Comparison of ENCODE assay signal across 12 cellular contexts in the genomic region with DNA sequence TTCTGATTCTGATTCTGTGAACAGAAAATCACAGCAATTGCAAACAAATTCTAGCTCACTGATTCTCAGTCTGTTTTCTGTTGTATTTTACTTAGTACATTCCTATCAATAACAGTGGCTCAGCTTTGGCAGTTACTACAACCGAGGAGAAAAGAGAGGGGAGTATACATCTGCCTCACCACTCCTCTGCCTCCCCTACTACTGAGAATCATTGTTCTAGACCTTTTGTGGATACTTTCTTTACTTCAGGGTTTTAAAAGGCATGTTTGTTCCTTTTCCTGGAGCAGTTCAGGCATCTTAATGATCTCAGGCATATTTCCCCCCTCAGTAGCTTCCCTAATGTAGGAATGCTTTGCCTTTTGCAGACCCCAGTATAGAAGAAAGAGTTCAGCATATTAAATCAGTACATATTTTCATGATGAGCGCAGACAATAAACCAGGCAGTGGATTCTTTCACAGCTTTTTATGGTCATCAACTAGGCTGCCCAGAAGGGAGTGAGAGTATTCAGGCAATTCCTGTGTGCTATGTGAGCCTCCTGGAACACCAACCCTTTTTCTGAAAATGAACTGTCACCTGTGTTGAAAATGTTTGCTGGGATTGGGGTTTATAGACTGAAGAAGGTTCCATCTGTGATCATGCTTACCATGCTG. TPM values are rescaled to one million over a fixed set of nuclear protein-coding genes. Genes with fewer than 3 reads are reported as not detected.
A peak's percentile ranks its signal among the peaks of the same experiment; 100 is the strongest.
DNase-seq lines count a peak whose midpoint lies in the region; ATAC-seq and TF ChIP-seq lines count a peak whose summit lies in the region.
"Had no signal": no experiment of that assay in that cellular context is flagged by ENCODE, and none has a peak within 500 bp of the region (broad histone marks: within the 10 kb centered on the region; RNA-seq: fewer than 3 reads in every experiment).

No MANE protein-coding gene starts in this region.

- no peak for DNase-seq in RWPE2 (ENCODE audit: low spot score)
- no peak for DNase-seq in esophagus muscularis mucosa (ENCODE audit: extremely low spot score)
- DNase-seq in neural crest cell (ENCODE audit: low read depth, low spot score), result no peak
- no peak for DNase-seq in aorta
- DNase-seq in activated CD4-positive, alpha-beta T cell treated with anti-CD3 and anti-CD28 coated beads, Interleukin-2, amount 50 U/mL, for 4 hours, result no peak
- no peak for DNase-seq in UCSD-AML1 (lab: John Stamatoyannopoulos, UW; ENCODE audit: unreplicated experiment)
- no peak for DNase-seq in NCI-H1436 (lab: John Stamatoyannopoulos, UW)
- DNase-seq: GOT3; NCI-H146; stimulated activated CD4-positive, alpha-beta T cell treated with anti-CD3 and anti-CD28 coated beads, Interleukin-4, amount 100 ng/mL, for 1 hour had no signal

- H3K27me3 ChIP-seq in RWPE2 (ENCODE audit: insufficient read depth, poor library complexity, severe bottlenecking) (no peaks in the 10 kb centered on the region), esophagus muscularis mucosa (no peaks in the 10 kb centered on the region), aorta (ENCODE audit: control insufficient read depth in 1 of 2, insufficient read depth in 2 of 2, low read length in 1 of 2) (no peaks in the 10 kb centered on the region)

- 32% methylated on average over 2 of the region's 2 CpGs for WGBS in esophagus muscularis mucosa
- 47 to 48% methylated on average over 2 of the region's 2 CpGs for WGBS in aorta, 2 donors

- intact Hi-C loops in esophagus muscularis mucosa (cut with DNase I) (loop anchor here (5.0 kb wide), 1 partner anchor 53 kb away; the partner anchor contains the start of gene ACTG2), aorta (cut with DNase I) (no loop called here)

- TF ChIP-seq EP300 in esophagus muscularis mucosa (IDR thresholded peaks at IDR 0.05), result no peak

- H3K36me3 ChIP-seq in RWPE2 (ENCODE audit: low read depth) (peaks cover 65% of the 10 kb centered on the region), esophagus muscularis mucosa (peaks cover 0 to 36% (median 7%) of the 10 kb centered on the region in 4 donors), aorta (ENCODE audit: control insufficient read depth in 1 of 2, insufficient read depth in 2 of 2, low read length in 1 of 2) (peaks cover 0 to 2% of the 10 kb centered on the region in 2 donors)

- H3K9me3 Mint-ChIP-seq in neural crest cell, result no peaks in the 10 kb centered on the region

- H3K4me3 ChIP-seq in RWPE2 (ENCODE audit: severe bottlenecking), result no peak overlapping the region
- H3K4me3 ChIP-seq in esophagus muscularis mucosa, result peak overlapping the region in 3 of 4 donors; percentile 11 to 27 (median 18)
- no peak overlapping the region for H3K4me3 ChIP-seq in aorta (ENCODE audit: low read length in 2 of 2)

- H3K4me1 ChIP-seq in RWPE2 (ENCODE audit: insufficient read depth, poor library complexity, severe bottlenecking) (peaks cover 7% of the 10 kb centered on the region), esophagus muscularis mucosa (peaks cover 7 to 60% (median 49%) of the 10 kb centered on the region in 4 donors), aorta (ENCODE audit: control insufficient read depth in 1 of 2, insufficient read depth in 2 of 2, low read length in 2 of 2) (peaks cover 0 to 2% of the 10 kb centered on the region in 2 donors)

- no peaks in the 10 kb centered on the region for H3K36me3 Mint-ChIP-seq in neural crest cell (ENCODE audit: low read depth)

- peak overlapping the region; percentile 37 for H3K27ac ChIP-seq in RWPE2 (ENCODE audit: poor library complexity, severe bottlenecking)
- H3K27ac ChIP-seq in esophagus muscularis mucosa (replicated peaks in 1 of 4), result peak overlapping the region; percentile 75 to 93 (median 86)
- peak overlapping the region; percentile 18 to 22 for H3K27ac ChIP-seq in aorta (ENCODE audit: low read depth in 1 of 2, low read length in 2 of 2)

- H3K9me3 ChIP-seq in RWPE2 (ENCODE audit: severe bottlenecking), result no peaks in the 10 kb centered on the region
- H3K9me3 ChIP-seq in esophagus muscularis mucosa, result no peaks in the 10 kb centered on the region
- no peaks in the 10 kb centered on the region for H3K9me3 ChIP-seq in aorta (ENCODE audit: control insufficient read depth, low read length)

- H3K27me3 Mint-ChIP-seq in neural crest cell (ENCODE audit: low read depth), result no peaks in the 10 kb centered on the region

- H3K4me3 Mint-ChIP-seq in neural crest cell, result no peak overlapping the region

- TF ChIP-seq CTCF in RWPE2 (IDR thresholded peaks at IDR 0.05; ENCODE audit: poor library complexity, severe bottlenecking) (no peak), esophagus muscularis mucosa (IDR thresholded peaks at IDR 0.05) (no peak), neural crest cell (conservative IDR thresholded peaks at IDR 0.05) (no peak)

- H3K4me1 Mint-ChIP-seq in neural crest cell, result peaks cover 14% of the 10 kb centered on the region

- ATAC-seq in RWPE2 (ENCODE audit: low read depth), result peak; percentile 31; the same call in 1 of the 3 replicates
- ATAC-seq in aorta (ENCODE audit: low FRiP score), result no peak
- ATAC-seq: activated CD4-positive, CD25-positive, alpha-beta regulatory T cell treated with anti-CD3 and anti-CD28 coated beads, Interleukin-2, amount 50 U/mL, for 24 hours had no signal

- no peak for TF ChIP-seq POLR2A in esophagus muscularis mucosa (IDR thresholded peaks at IDR 0.05; ENCODE audit: low read depth)

- peak overlapping the region; percentile 52 for H3K27ac Mint-ChIP-seq in neural crest cell (ENCODE audit: unreplicated experiment)

RNA-seq across cellular contexts. Expression of gene STAMBP, which starts 10.3 kb away (rescaled TPM):
- total RNA-seq in esophagus muscularis mucosa, result 10 to 100 TPM; 32.3 to 73.8 (median 34.1) TPM
- total RNA-seq in neural crest cell, result 37.4 and 44.7 TPM in 2 replicates
- total RNA-seq in aorta, result 10 to 100 TPM; 32.4 to 33.2 TPM
- polyA plus RNA-seq in aorta, result 10 to 100 TPM; 32.3 to 43.5 TPM

RNA-seq across cellular contexts. Expression of gene ACTG2, which starts 53.8 kb away (rescaled TPM):
- 1,000 to 10,000 TPM; 4,013 to 8,538 (median 5,633) TPM for total RNA-seq in esophagus muscularis mucosa
- total RNA-seq in neural crest cell, result 0.39 TPM in 1 of 2 replicates, not detected in the other
- total RNA-seq in aorta, result 1,000 to 10,000 TPM in 1 of 2 donors, 100 to 1,000 TPM in 1; 416 to 1,843 TPM
- polyA plus RNA-seq in aorta, result 100 to 1,000 TPM; 119 to 301 TPM
- total RNA-seq: T-helper 1 cell treated with Interleukin-12 subunit alpha and Interleukin-12 subunit beta and Interleukin-4 antibody, amounts not matched to agents 30 ng/mL and 1 ng/mL, for 36 hours had no signal

RNA-seq across cellular contexts. Expression of gene C2orf78, which starts 55.0 kb away (rescaled TPM):
- total RNA-seq in esophagus muscularis mucosa (not detected), neural crest cell (not detected in 2 replicates), aorta (not detected)
- polyA plus RNA-seq in aorta, result not detected
- total RNA-seq: T-helper 1 cell treated with Interleukin-12 subunit alpha and Interleukin-12 subunit beta and Interleukin-4 antibody, amounts not matched to agents 30 ng/mL and 1 ng/mL, for 36 hours had no signal

RNA-seq across cellular contexts. Expression of gene DUSP11, which starts 59.1 kb away (rescaled TPM):
- total RNA-seq in esophagus muscularis mucosa (10 to 100 TPM; 15.2 to 22.4 (median 18.7) TPM), neural crest cell (17.7 and 18.2 TPM in 2 replicates), aorta (10 to 100 TPM; 22.1 to 27.6 TPM)
- 10 to 100 TPM; 16.5 to 17.8 TPM for polyA plus RNA-seq in aorta

Comparison
In these comparisons a context has a peak if more than half of its experiments do, and no peak if none do; other contexts are left out.
1. H3K27ac ChIP-seq: peak in every context shown above with its lines; median percentile 86 in esophagus muscularis mucosa; 37 in RWPE2; 20 in aorta.
2. H3K4me3 ChIP-seq: peak in esophagus muscularis mucosa (3 of 4); none in RWPE2 (single experiment) and aorta (0 of 2).
3. RNA of gene ACTG2, which starts 53.8 kb away (total RNA-seq): 4,013 to 8,538 TPM in esophagus muscularis mucosa and 416 to 1,843 TPM in aorta; 0.39 TPM in neural crest cell; every median in the first group is over 100 times any median in the second.